In genomic region chr10:93773120-93773519, GRCh38 we compare ENCODE assay signal across 26 cellular contexts. TPM values are rescaled to one million over a fixed set of nuclear protein-coding genes. Genes with fewer than 3 reads are reported as not detected.
"Had no signal": no experiment of that assay in that cellular context is flagged by ENCODE, and none has a peak within 500 bp of the region (broad histone marks: within the 10 kb centered on the region; RNA-seq: fewer than 3 reads in every experiment).

No MANE protein-coding gene starts in this region.

- H3K27me3 ChIP-seq: ascending aorta, cardiac muscle cell, heart left ventricle, left lung, neural progenitor cell, uterus had no signal

- ATAC-seq: activated CD4-positive, alpha-beta T cell treated with anti-CD3 and anti-CD28 coated beads for 36 hours; activated CD8-positive, alpha-beta memory T cell treated with anti-CD3 and anti-CD28 coated beads, Interleukin-2, amount 10 ng/mL, durations not matched to agents 7 days and 5 days; activated CD8-positive, alpha-beta T cell treated with anti-CD3 and anti-CD28 coated beads, Interleukin-2, amount 10 ng/mL, durations not matched to agents 7 days and 5 days; activated naive CD4-positive, alpha-beta T cell treated with anti-CD3 and anti-CD28 coated beads, Interleukin-2, amount 50 U/mL, for 72 hours; esophagus mucosa; heart left ventricle; left lung; natural killer cell; stimulated activated naive CD8-positive, alpha-beta T cell treated with anti-CD3 and anti-CD28 coated beads, Interleukin-15, Interleukin-2, amounts not matched to agents 100 U/mL and 50 U/mL, for 24 hours had no signal

- H3K9me3 ChIP-seq: ascending aorta, heart left ventricle, left lung, psoas muscle, thoracic aorta, uterus had no signal

- H3K4me3 ChIP-seq: ascending aorta, cardiac muscle cell, heart left ventricle, left lung, lung, neural progenitor cell, psoas muscle, thoracic aorta, uterus had no signal

- H3K27ac ChIP-seq: ascending aorta, cardiac muscle cell, heart left ventricle, left lung, neural progenitor cell, parathyroid adenoma, psoas muscle, thoracic aorta, uterus had no signal

- H3K36me3 ChIP-seq: ascending aorta, cardiac muscle cell, heart left ventricle, left lung, neural progenitor cell, thoracic aorta, uterus had no signal

- DNase-seq: activated CD4-positive, alpha-beta T cell treated with anti-CD3 and anti-CD28 coated beads for 36 hours; activated CD4-positive, CD25-positive, alpha-beta regulatory T cell; activated CD8-positive, alpha-beta memory T cell treated with anti-CD3 and anti-CD28 coated beads, Interleukin-2, amount 10 ng/mL, durations not matched to agents 7 days and 5 days; activated CD8-positive, alpha-beta T cell treated with anti-CD3 and anti-CD28 coated beads, Interleukin-2, amount 10 ng/mL, durations not matched to agents 7 days and 5 days; activated naive CD4-positive, alpha-beta T cell; activated T-cell treated with anti-CD3 and anti-CD28 coated beads, Interleukin-2, amount 50 U/mL, for 48 hours; cortex of kidney; foreskin fibroblast; heart left ventricle; left lung; mesendoderm; natural killer cell; occipital lobe; psoas muscle; stimulated activated CD4-positive, alpha-beta T cell treated with anti-CD3 and anti-CD28 coated beads, Interleukin-2, amount 100 ng/mL, for 48 hours; stimulated activated naive CD8-positive, alpha-beta T cell treated with anti-CD3 and anti-CD28 coated beads, Interleukin-15, Interleukin-2, amounts not matched to agents 100 U/mL and 50 U/mL, for 24 hours; uterus had no signal

- H3K4me1 ChIP-seq: ascending aorta, heart left ventricle, left lung, parathyroid adenoma, psoas muscle, uterus had no signal

RNA-seq across cellular contexts. Expression of gene LGI1, which starts 15.4 kb away (rescaled TPM):
- total RNA-seq: activated CD4-positive, alpha-beta T cell treated with anti-CD3 and anti-CD28 coated beads for 36 hours; activated CD8-positive, alpha-beta memory T cell treated with anti-CD3 and anti-CD28 coated beads, Interleukin-2, amount 10 ng/mL, durations not matched to agents 7 days and 5 days; activated CD8-positive, alpha-beta T cell treated with anti-CD3 and anti-CD28 coated beads, Interleukin-2, amount 10 ng/mL, durations not matched to agents 7 days and 5 days; activated naive CD4-positive, alpha-beta T cell treated with anti-CD3 and anti-CD28 coated beads, Interleukin-2, amount 50 U/mL, for 72 hours; ascending aorta; cardiac muscle cell; esophagus mucosa; kidney epithelial cell; left lung; natural killer cell had no signal
- polyA plus RNA-seq: cardiac muscle cell, lung had no signal
